ENCODE assay signal across 16 cellular contexts in genomic region chr5:154767537-154767936, GRCh38. TPM values are rescaled to one million over a fixed set of nuclear protein-coding genes. Genes with fewer than 3 reads are reported as not detected.
DNase-seq lines count a peak whose midpoint lies in the region; ATAC-seq and TF ChIP-seq lines count a peak whose summit lies in the region.
"Had no signal": no experiment of that assay in that cellular context is flagged by ENCODE, and none has a peak within 500 bp of the region (broad histone marks: within the 10 kb centered on the region; RNA-seq: fewer than 3 reads in every experiment).

No MANE protein-coding gene starts in this region.

- no peak for TF ChIP-seq EP300 in SK-N-SH (IDR thresholded peaks at IDR 0.05; ENCODE audit: borderline replicate concordance in 1 of 2, low read depth in 1 of 2, low read length in 1 of 2)

- CTCF ChIA-PET in SK-N-SH (lab: Yijun Ruan, JAX) = interaction anchor here (1.2 to 2.4 kb wide), 7 partner anchors 9 to 120 kb away, joined by 3 to 9 read pairs (median 3); partner anchors contain the start of gene CNOT8

- ATAC-seq in SK-N-SH treated with all-trans-retinoic acid at 6 μM for 48 hours = no peak
- ATAC-seq in natural killer cell treated with Interleukin-12 subunit alpha and Interleukin-12 subunit beta and Interleukin-15 and Interleukin-18, amount 100 ng/mL, for 72 hours = no peak
- no peak for ATAC-seq in gastrocnemius medialis
- ATAC-seq in foreskin keratinocyte = no peak
- ATAC-seq: activated CD4-positive, CD25-positive, alpha-beta regulatory T cell treated with anti-CD3 and anti-CD28 coated beads, Interleukin-2, amount 50 U/mL, for 24 hours; HCT116; HepG2; upper lobe of right lung had no signal

- H4K20me1 ChIP-seq in SK-N-SH (ENCODE audit: insufficient read depth) = peaks cover 100% of the 10 kb centered on the region
- H4K20me1 ChIP-seq in GM23248 (ENCODE audit: insufficient read depth) = peaks cover 54% of the 10 kb centered on the region

- no peaks in the 10 kb centered on the region for H3K9me2 ChIP-seq in SK-N-SH
- no peaks in the 10 kb centered on the region for H3K9me2 ChIP-seq in GM23248 (ENCODE audit: insufficient read depth)

- H3K36me3 ChIP-seq in SK-N-SH (replicated peaks in 1 of 2; ENCODE audit: control insufficient read depth in 1 of 2, insufficient read depth in 2 of 2, low read length in 1 of 2) = peaks cover 0 to 4% of the 10 kb centered on the region in 2 experiments
- no peaks in the 10 kb centered on the region for H3K36me3 ChIP-seq in GM23248 (ENCODE audit: low read depth)
- no peaks in the 10 kb centered on the region for H3K36me3 ChIP-seq in gastrocnemius medialis
- H3K36me3 ChIP-seq: colonic mucosa, upper lobe of right lung had no signal

- H3F3A ChIP-seq in SK-N-SH (replicated peaks; ENCODE audit: insufficient read depth) (peaks cover 9% of the 10 kb centered on the region), GM23248 (ENCODE audit: insufficient read depth) (peaks cover 22% of the 10 kb centered on the region)

- DNase-seq in SK-N-SH (no peak), GM23248 (peak; percentile 28), gastrocnemius medialis (no peak), putamen (ENCODE audit: low spot score) (no peak), foreskin keratinocyte (no peak)
- no peak for DNase-seq in activated T-helper 1 cell treated with anti-CD3 and anti-CD28 coated beads, Interleukin-12 subunit alpha, Interleukin-12 subunit beta, Interleukin-2, Interleukin-4 antibody, amounts not matched to agents 30 ng/mL and 10 ng/mL and 1 ng/mL, durations not matched to agents 14 hours and 24 hours and 36 hours (ENCODE audit: low spot score)
- DNase-seq in natural killer cell treated with Interleukin-12 subunit alpha and Interleukin-12 subunit beta and Interleukin-15 and Interleukin-18, amount 100 ng/mL, for 72 hours (ENCODE audit: low spot score) = no peak
- DNase-seq: colonic mucosa; DMS79 treated with DMSO at 0.1 percent for 48 hours; posterior cingulate gyrus; stimulated activated CD4-positive, alpha-beta T cell treated with anti-CD3 and anti-CD28 coated beads, Interleukin-15, amount 100 ng/mL, for 24 hours; upper lobe of right lung had no signal

- peak overlapping the region; percentile 1 for H3K4me3 Mint-ChIP-seq in activated T-helper 1 cell treated with anti-CD3 and anti-CD28 coated beads, Interleukin-12 subunit alpha, Interleukin-12 subunit beta, Interleukin-2, Interleukin-4 antibody, amounts not matched to agents 30 ng/mL and 10 ng/mL and 1 ng/mL, durations not matched to agents 14 hours and 24 hours and 36 hours
- H3K4me3 Mint-ChIP-seq in natural killer cell treated with Interleukin-12 subunit alpha and Interleukin-12 subunit beta and Interleukin-15 and Interleukin-18, amount 100 ng/mL, for 72 hours = peak overlapping the region; percentile 3

- H3K27me3 Mint-ChIP-seq in activated T-helper 1 cell treated with anti-CD3 and anti-CD28 coated beads, Interleukin-12 subunit alpha, Interleukin-12 subunit beta, Interleukin-2, Interleukin-4 antibody, amounts not matched to agents 30 ng/mL and 10 ng/mL and 1 ng/mL, durations not matched to agents 14 hours and 24 hours and 36 hours (ENCODE audit: insufficient read depth) = no peaks in the 10 kb centered on the region
- no peaks in the 10 kb centered on the region for H3K27me3 Mint-ChIP-seq in natural killer cell treated with Interleukin-12 subunit alpha and Interleukin-12 subunit beta and Interleukin-15 and Interleukin-18, amount 100 ng/mL, for 72 hours

- H3K4me1 ChIP-seq in SK-N-SH (ENCODE audit: control insufficient read depth in 1 of 2, insufficient read depth in 2 of 2, low read depth in 1 of 2, low read length in 1 of 2) (peaks cover 21 to 50% of the 10 kb centered on the region in 2 experiments; a peak in 3 of 4 replicates), GM23248 (ENCODE audit: insufficient read depth) (peaks cover 28% of the 10 kb centered on the region), gastrocnemius medialis (peaks cover 77 to 78% of the 10 kb centered on the region in 2 donors), foreskin keratinocyte (peaks cover 9% of the 10 kb centered on the region)
- H3K4me1 ChIP-seq: colonic mucosa had no signal

- no peak for TF ChIP-seq POLR2A in gastrocnemius medialis (IDR thresholded peaks at IDR 0.05)

- POLR2A ChIA-PET in SK-N-SH (lab: Yijun Ruan, JAX) = no interaction called here

- in situ Hi-C loops in GM23248 (cut with MboI) (no loop called here), gastrocnemius medialis (cut with MboI; ENCODE audit: low sequenced_read_pairs in 4 of 4) (no loop called here)

- H3K27me3 ChIP-seq in SK-N-SH (ENCODE audit: insufficient read depth) (no peaks in the 10 kb centered on the region), GM23248 (replicated peaks; ENCODE audit: insufficient read depth) (no peaks in the 10 kb centered on the region), gastrocnemius medialis (no peaks in the 10 kb centered on the region), foreskin keratinocyte (no peaks in the 10 kb centered on the region)
- H3K27me3 ChIP-seq: colonic mucosa, upper lobe of right lung had no signal

- H3K9me3 ChIP-seq in SK-N-SH (no peaks in the 10 kb centered on the region), GM23248 (ENCODE audit: low read depth) (no peaks in the 10 kb centered on the region), gastrocnemius medialis (no peaks in the 10 kb centered on the region)
- H3K9me3 ChIP-seq: colonic mucosa, upper lobe of right lung had no signal

- H3K36me3 Mint-ChIP-seq in activated T-helper 1 cell treated with anti-CD3 and anti-CD28 coated beads, Interleukin-12 subunit alpha, Interleukin-12 subunit beta, Interleukin-2, Interleukin-4 antibody, amounts not matched to agents 30 ng/mL and 10 ng/mL and 1 ng/mL, durations not matched to agents 14 hours and 24 hours and 36 hours (ENCODE audit: low read depth) = peaks cover 11% of the 10 kb centered on the region
- H3K36me3 Mint-ChIP-seq in natural killer cell treated with Interleukin-12 subunit alpha and Interleukin-12 subunit beta and Interleukin-15 and Interleukin-18, amount 100 ng/mL, for 72 hours = no peaks in the 10 kb centered on the region

- H3K27ac ChIP-seq in SK-N-SH (ENCODE audit: low read depth in 2 of 2, low read length in 1 of 2) = no peak overlapping the region
- no peak overlapping the region for H3K27ac ChIP-seq in GM23248
- peak overlapping the region in 1 of 4 donors; percentile 36 for H3K27ac ChIP-seq in gastrocnemius medialis
- no peak overlapping the region for H3K27ac ChIP-seq in foreskin keratinocyte
- H3K27ac ChIP-seq: colonic mucosa, upper lobe of right lung had no signal

- H3K4me2 ChIP-seq in SK-N-SH = peak overlapping the region; percentile 18; the same call in 1 of the 2 replicates
- no peak overlapping the region for H3K4me2 ChIP-seq in GM23248 (ENCODE audit: unreplicated experiment)

- peaks cover 62% of the 10 kb centered on the region for H3K4me1 Mint-ChIP-seq in activated T-helper 1 cell treated with anti-CD3 and anti-CD28 coated beads, Interleukin-12 subunit alpha, Interleukin-12 subunit beta, Interleukin-2, Interleukin-4 antibody, amounts not matched to agents 30 ng/mL and 10 ng/mL and 1 ng/mL, durations not matched to agents 14 hours and 24 hours and 36 hours (ENCODE audit: low read depth)
- peaks cover 46 to 51% of the 10 kb centered on the region in 2 donors for H3K4me1 Mint-ChIP-seq in natural killer cell treated with Interleukin-12 subunit alpha and Interleukin-12 subunit beta and Interleukin-15 and Interleukin-18, amount 100 ng/mL, for 72 hours (ENCODE audit: low read depth in 2 of 2)

- WGBS in SK-N-SH (ENCODE audit: low lambda C conversion rate) = 84% methylated on average over 2 of the region's 2 CpGs
- WGBS in GM23248 (ENCODE audit: low coverage in 1 of 2, low lambda C conversion rate in 2 of 2, missing lambda C conversion rate in 2 of 2), 2 experiments = 31 to 42% methylated on average over 2 of the region's 2 CpGs

- H3K79me2 ChIP-seq in SK-N-SH (ENCODE audit: insufficient read depth) (peaks cover 100% of the 10 kb centered on the region), GM23248 (ENCODE audit: insufficient read depth) (peaks cover 100% of the 10 kb centered on the region)

- intact Hi-C loops in activated T-helper 1 cell treated with anti-CD3 and anti-CD28 coated beads, Interleukin-12 subunit alpha, Interleukin-12 subunit beta, Interleukin-2, Interleukin-4 antibody, amounts not matched to agents 30 ng/mL and 10 ng/mL and 1 ng/mL, durations not matched to agents 14 hours and 24 hours and 36 hours (cut with micrococcal nuclease) = loop anchor here (1.0 kb wide), 1 partner anchor 9 kb away; no protein-coding TSS in a partner anchor
- intact Hi-C loops in gastrocnemius medialis (cut with DNase I; ENCODE audit: low total_unique reads) = no loop called here

- H3K4me3 ChIP-seq in SK-N-SH (ENCODE audit: low read depth in 2 of 2, low read length in 1 of 2) = no peak overlapping the region
- no peak overlapping the region for H3K4me3 ChIP-seq in GM23248
- H3K4me3 ChIP-seq in gastrocnemius medialis = no peak overlapping the region
- H3K4me3 ChIP-seq: colonic mucosa, upper lobe of right lung had no signal

- no peak for TF ChIP-seq RAD21 in SK-N-SH (IDR thresholded peaks at IDR 0.05; ENCODE audit: low read length)

- H3K9me3 Mint-ChIP-seq in activated T-helper 1 cell treated with anti-CD3 and anti-CD28 coated beads, Interleukin-12 subunit alpha, Interleukin-12 subunit beta, Interleukin-2, Interleukin-4 antibody, amounts not matched to agents 30 ng/mL and 10 ng/mL and 1 ng/mL, durations not matched to agents 14 hours and 24 hours and 36 hours = no peaks in the 10 kb centered on the region
- H3K9me3 Mint-ChIP-seq in natural killer cell treated with Interleukin-12 subunit alpha and Interleukin-12 subunit beta and Interleukin-15 and Interleukin-18, amount 100 ng/mL, for 72 hours = no peaks in the 10 kb centered on the region

- TF ChIP-seq CTCF in SK-N-SH (IDR thresholded peaks at IDR 0.05) (no peak), gastrocnemius medialis (IDR thresholded peaks at IDR 0.05 in 4 of 5, conservative IDR thresholded peaks at IDR 0.05 in 1 of 5) (no peak), foreskin keratinocyte (conservative IDR thresholded peaks at IDR 0.05) (no peak)

- H3K27ac Mint-ChIP-seq in activated T-helper 1 cell treated with anti-CD3 and anti-CD28 coated beads, Interleukin-12 subunit alpha, Interleukin-12 subunit beta, Interleukin-2, Interleukin-4 antibody, amounts not matched to agents 30 ng/mL and 10 ng/mL and 1 ng/mL, durations not matched to agents 14 hours and 24 hours and 36 hours = peak overlapping the region; percentile 37
- peak overlapping the region in 1 of 2 donors; percentile 3 for H3K27ac Mint-ChIP-seq in natural killer cell treated with Interleukin-12 subunit alpha and Interleukin-12 subunit beta and Interleukin-15 and Interleukin-18, amount 100 ng/mL, for 72 hours

- H2AFZ ChIP-seq in SK-N-SH (ENCODE audit: low read depth) = no peak overlapping the region
- no peak overlapping the region for H2AFZ ChIP-seq in GM23248

- no peak overlapping the region for H3K9ac ChIP-seq in SK-N-SH
- no peak overlapping the region for H3K9ac ChIP-seq in GM23248

RNA-seq across cellular contexts. Expression of gene LARP1, which starts 12.4 kb away (rescaled TPM):
- polyA plus RNA-seq in SK-N-SH (2012; rRNA removed) (38.5 and 57.4 TPM in 2 replicates), GM23248 (2016; fragmentation: Nextera tagmentation; extraction: Ambion mirVana) (30.2 and 33.8 TPM in 2 replicates), foreskin keratinocyte (27.7 and 35.9 TPM in 2 replicates)
- polyA plus RNA-seq in SK-N-SH (2012; cell fraction: cytosol; rRNA removed) = 46.5 and 58.5 TPM in 2 replicates
- polyA plus RNA-seq in SK-N-SH (2012; cell fraction: nucleus; rRNA removed) = 85.9 and 98.2 TPM in 2 replicates
- total RNA-seq in GM23248 (2014; rRNA removed; shearing (Covaris generic)) = 59.9 and 81.9 TPM in 2 replicates
- total RNA-seq in activated T-helper 1 cell treated with anti-CD3 and anti-CD28 coated beads, Interleukin-12 subunit alpha, Interleukin-12 subunit beta, Interleukin-2, Interleukin-4 antibody, amounts not matched to agents 30 ng/mL and 10 ng/mL and 1 ng/mL, durations not matched to agents 14 hours and 24 hours and 36 hours = 335 and 338 TPM in 2 replicates
- total RNA-seq in natural killer cell treated with Interleukin-12 subunit alpha and Interleukin-12 subunit beta and Interleukin-15 and Interleukin-18, amount 100 ng/mL, for 72 hours = 100 to 1,000 TPM; 193 to 369 TPM
- total RNA-seq in gastrocnemius medialis (100 to 1,000 TPM in 3 of 4 donors, 10 to 100 TPM in 1; 77.8 to 125 (median 119) TPM), foreskin keratinocyte (129 and 149 TPM in 2 replicates)
